In the genomic region with DNA sequence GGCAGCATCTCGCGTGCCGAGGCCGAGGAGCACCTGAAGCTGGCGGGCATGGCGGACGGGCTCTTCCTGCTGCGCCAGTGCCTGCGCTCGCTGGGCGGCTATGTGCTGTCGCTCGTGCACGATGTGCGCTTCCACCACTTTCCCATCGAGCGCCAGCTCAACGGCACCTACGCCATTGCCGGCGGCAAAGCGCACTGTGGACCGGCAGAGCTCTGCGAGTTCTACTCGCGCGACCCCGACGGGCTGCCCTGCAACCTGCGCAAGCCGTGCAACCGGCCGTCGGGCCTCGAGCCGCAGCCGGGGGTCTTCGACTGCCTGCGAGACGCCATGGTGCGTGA, we compare ENCODE assay signal across 25 cellular contexts. TPM values are rescaled to one million over a fixed set of nuclear protein-coding genes. Genes with fewer than 3 reads are reported as not detected.
"Had no signal": no experiment of that assay in that cellular context is flagged by ENCODE, and none has a peak within 500 bp of the region (broad histone marks: within the 10 kb centered on the region; RNA-seq: fewer than 3 reads in every experiment).

No MANE protein-coding gene starts in this region.

- H3K27ac Mint-ChIP-seq: activated B cell treated with CpG ODN at 0.5 μM for 24 hours; activated T-helper 2 cell treated with anti-CD3 and anti-CD28 coated beads, Interferon-gamma antibody, Interleukin-2, Interleukin-4, amounts not matched to agents 10 μg/mL and 5 μg/mL and 100 μg/mL, durations not matched to agents 14 hours and 24 hours and 36 hours; mesothelial cell of epicardium; neural progenitor cell; progenitor cell of endocrine pancreas; type B pancreatic cell had no signal

- H3K27me3 ChIP-seq: body of pancreas, colonic mucosa, neural progenitor cell had no signal

- H3K36me3 Mint-ChIP-seq: neural progenitor cell, type B pancreatic cell had no signal

- H3K4me3 ChIP-seq: body of pancreas, colonic mucosa, left ventricle myocardium inferior, neural progenitor cell, skin epidermis had no signal

- H3K9me3 Mint-ChIP-seq: activated B cell treated with CpG ODN at 0.5 μM for 24 hours; activated naive CD4-positive, alpha-beta T cell treated with anti-CD3 and anti-CD28 coated beads, Interleukin-2, amount 50 U/mL, for 24 hours; activated T-cell treated with anti-CD3 and anti-CD28 coated beads, Interleukin-2, amount 50 U/mL, for 4 hours; mesothelial cell of epicardium; stimulated activated effector memory CD8-positive, alpha-beta T cell treated with anti-CD3 and anti-CD28 coated beads, Interleukin-12 subunit alpha, Interleukin-12 subunit beta, amount 100 ng/mL, for 72 hours; stimulated activated naive CD8-positive, alpha-beta T cell treated with anti-CD3 and anti-CD28 coated beads, Interleukin-15, Interleukin-2, amounts not matched to agents 100 ng/mL and 50 ng/mL, for 24 hours; type B pancreatic cell had no signal

- H3K36me3 ChIP-seq: colonic mucosa, left ventricle myocardium inferior, neural progenitor cell had no signal

- H3K27ac ChIP-seq: body of pancreas, colonic mucosa, left ventricle myocardium inferior, neural progenitor cell, skin epidermis had no signal

- H3K4me1 Mint-ChIP-seq: neural progenitor cell had no signal

- H3K27me3 Mint-ChIP-seq: activated B cell treated with CpG ODN at 0.5 μM for 24 hours; activated CD8-positive, alpha-beta T cell treated with anti-CD3 and anti-CD28 coated beads for 36 hours; activated naive CD4-positive, alpha-beta T cell treated with anti-CD3 and anti-CD28 coated beads, Interleukin-2, amount 50 U/mL, for 24 hours; naive B cell; progenitor cell of endocrine pancreas; stimulated activated naive CD8-positive, alpha-beta T cell treated with anti-CD3 and anti-CD28 coated beads, Interleukin-15, Interleukin-2, amounts not matched to agents 100 ng/mL and 50 ng/mL, for 24 hours; type B pancreatic cell had no signal

- H3K4me3 Mint-ChIP-seq: activated B cell treated with CpG ODN at 0.5 μM for 24 hours; activated CD8-positive, alpha-beta T cell treated with anti-CD3 and anti-CD28 coated beads for 36 hours; activated naive CD4-positive, alpha-beta T cell treated with anti-CD3 and anti-CD28 coated beads, Interleukin-2, amount 50 U/mL, for 24 hours; activated T-cell treated with anti-CD3 and anti-CD28 coated beads, Interleukin-2, amount 50 U/mL, for 4 hours; mesothelial cell of epicardium; neural progenitor cell; stimulated activated effector memory CD8-positive, alpha-beta T cell treated with anti-CD3 and anti-CD28 coated beads, Interleukin-12 subunit alpha, Interleukin-12 subunit beta, amount 100 ng/mL, for 72 hours; stimulated activated naive CD8-positive, alpha-beta T cell treated with anti-CD3 and anti-CD28 coated beads, Interleukin-15, Interleukin-2, amounts not matched to agents 100 ng/mL and 50 ng/mL, for 24 hours; type B pancreatic cell had no signal

- DNase-seq: activated B cell treated with CpG ODN at 0.5 μM for 24 hours; activated CD4-positive, alpha-beta T cell treated with anti-CD3 and anti-CD28 coated beads, Interleukin-2, amount 50 U/mL, for 1 hour; activated CD8-positive, alpha-beta T cell treated with anti-CD3 and anti-CD28 coated beads for 36 hours; activated T-cell treated with anti-CD3 and anti-CD28 coated beads, Interleukin-2, amount 50 U/mL, for 4 hours; anterior cingulate cortex; body of pancreas; colonic mucosa; effector CD8-positive, alpha-beta T cell; naive B cell; stimulated activated CD4-positive, alpha-beta T cell treated with anti-CD3 and anti-CD28 coated beads, Interleukin-4, amount 100 ng/mL, for 24 hours; T-helper 2 cell had no signal

- ATAC-seq: activated CD8-positive, alpha-beta T cell treated with anti-CD3 and anti-CD28 coated beads for 36 hours; activated T-cell treated with anti-CD3 and anti-CD28 coated beads, Interleukin-2, amount 50 U/mL, for 4 hours; body of pancreas; sciatic nerve; stimulated activated effector memory CD8-positive, alpha-beta T cell treated with anti-CD3 and anti-CD28 coated beads, Interleukin-12 subunit alpha, Interleukin-12 subunit beta, amount 100 ng/mL, for 72 hours had no signal

- H3K4me1 ChIP-seq: body of pancreas, colonic mucosa, neural progenitor cell had no signal

- H3K9me3 ChIP-seq: body of pancreas, colonic mucosa, left ventricle myocardium inferior had no signal

RNA-seq across cellular contexts. Expression of gene ZAP70, which starts 10.7 kb away (rescaled TPM):
- total RNA-seq: epithelial cell of proximal tubule, lung microvascular endothelial cell, renal cortical epithelial cell had no signal
